17 cellular contexts compared by ENCODE assay signal in the genomic region with DNA sequence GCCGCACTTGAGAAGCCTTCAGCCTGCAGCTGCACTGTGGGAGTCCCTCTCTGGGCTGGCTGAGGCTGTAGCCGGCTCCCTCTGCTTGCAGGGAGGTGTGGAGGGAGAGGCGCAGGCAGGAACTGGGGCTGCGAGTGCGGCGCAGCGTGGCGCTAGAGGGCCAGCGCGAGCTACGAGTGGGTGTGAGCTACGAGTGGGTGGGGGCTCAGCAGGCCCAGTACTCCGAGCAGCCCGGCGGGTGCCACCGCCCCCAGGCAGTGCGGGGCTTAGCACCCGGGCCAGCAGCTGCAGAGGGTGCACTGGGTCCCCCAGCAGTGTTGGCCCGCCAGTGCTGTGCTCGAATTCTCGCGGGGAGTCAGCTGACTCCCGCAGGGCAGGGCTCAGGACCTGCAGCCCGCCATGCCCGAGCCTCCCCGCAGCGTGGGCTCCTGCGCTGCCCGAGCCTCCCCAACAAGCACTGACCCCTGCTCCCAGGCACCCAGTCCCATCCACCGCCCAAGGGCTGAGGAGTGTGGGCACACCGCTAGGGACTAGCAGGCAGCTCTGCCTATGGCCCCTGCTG.
DNase-seq lines count a peak whose midpoint lies in the region; ATAC-seq lines count a peak whose summit lies in the region.
"Had no signal": no experiment of that assay in that cellular context is flagged by ENCODE, and none has a peak within 500 bp of the region (broad histone marks: within the 10 kb centered on the region; RNA-seq: fewer than 3 reads in every experiment).

No MANE protein-coding gene starts in this region.

- H3K4me3 ChIP-seq in H7 (ENCODE audit: insufficient read depth, low read depth, low read length) (no peak overlapping the region), mesenchymal stem cell (ENCODE audit: insufficient read depth in 1 of 2, low read depth in 1 of 2, low read length in 2 of 2) (no peak overlapping the region), aorta (ENCODE audit: low read length in 2 of 2) (no peak overlapping the region)
- H3K4me3 ChIP-seq: BLaER1 had no signal

- no peak overlapping the region for H2BK15ac ChIP-seq in mesenchymal stem cell (ENCODE audit: low read depth, poor library complexity, severe bottlenecking)

- H2BK120ac ChIP-seq in mesenchymal stem cell (ENCODE audit: low read depth, low read length) = no peak overlapping the region

- H3K23ac ChIP-seq in mesenchymal stem cell (ENCODE audit: low read length in 2 of 2) = no peak overlapping the region

- H3K4me3 Mint-ChIP-seq in stimulated activated memory B cell treated with anti-CD40 and anti-IgM and Interleukin-4, amounts not matched to agents 10 μg/mL and 1 μg/mL and 100 μg/mL, for 72 hours = no peak overlapping the region
- no peak overlapping the region for H3K4me3 Mint-ChIP-seq in activated T-cell treated with anti-CD3 and anti-CD28 coated beads, Interleukin-2, amount 50 U/mL, for 24 hours
- H3K4me3 Mint-ChIP-seq: CD14-positive monocyte; CD4-positive, alpha-beta memory T cell; H9 had no signal

- WGBS in mesenchymal stem cell = 93% methylated on average over 31 of the region's 31 CpGs
- WGBS in aorta, 2 donors = 95 to 96% methylated on average over 22 to 31 of the region's 31 CpGs

- no peaks in the 10 kb centered on the region for H3K36me3 Mint-ChIP-seq in stimulated activated memory B cell treated with anti-CD40 and anti-IgM and Interleukin-4, amounts not matched to agents 10 μg/mL and 1 μg/mL and 100 μg/mL, for 72 hours
- no peaks in the 10 kb centered on the region for H3K36me3 Mint-ChIP-seq in activated T-cell treated with anti-CD3 and anti-CD28 coated beads, Interleukin-2, amount 50 U/mL, for 24 hours (ENCODE audit: low read depth)
- H3K36me3 Mint-ChIP-seq: CD14-positive monocyte; CD4-positive, alpha-beta memory T cell had no signal

- no peak overlapping the region for H4K91ac ChIP-seq in mesenchymal stem cell (ENCODE audit: low read length)

- DNase-seq in H7 (peak; percentile 4), mesenchymal stem cell (no peak), aorta (no peak)
- DNase-seq in activated CD4-positive, alpha-beta T cell treated with anti-CD3 and anti-CD28 coated beads, Interleukin-2, amount 50 U/mL, for 1 hour = no peak
- no peak for DNase-seq in activated T-cell treated with anti-CD3 and anti-CD28 coated beads, Interleukin-2, amount 50 U/mL, for 24 hours
- DNase-seq in activated CD4-positive, alpha-beta T cell treated with anti-CD3 and anti-CD28 coated beads for 4 hours = no peak
- DNase-seq: 8988T; Calu3; CD4-positive, alpha-beta memory T cell; DMS79 treated with DMSO at 0.1 percent for 48 hours; GF-D8; GOT3; H9 had no signal

- H3K14ac ChIP-seq in mesenchymal stem cell (ENCODE audit: low read length in 2 of 2) = no peak overlapping the region

- intact Hi-C loops in aorta (cut with DNase I) = no loop called here

- H3K27me3 ChIP-seq in H7 (ENCODE audit: control insufficient read depth, insufficient read depth, low read length) (no peaks in the 10 kb centered on the region), mesenchymal stem cell (ENCODE audit: control insufficient read depth in 1 of 2, insufficient read depth in 1 of 2, low read length in 2 of 2) (no peaks in the 10 kb centered on the region), aorta (ENCODE audit: control insufficient read depth in 1 of 2, insufficient read depth in 2 of 2, low read length in 1 of 2) (no peaks in the 10 kb centered on the region)
- H3K27me3 ChIP-seq: BLaER1 had no signal

- no peak overlapping the region for H3K18ac ChIP-seq in mesenchymal stem cell (ENCODE audit: low read depth in 1 of 2, low read length in 2 of 2)

- peaks cover 8% of the 10 kb centered on the region for H3K9me3 Mint-ChIP-seq in stimulated activated memory B cell treated with anti-CD40 and anti-IgM and Interleukin-4, amounts not matched to agents 10 μg/mL and 1 μg/mL and 100 μg/mL, for 72 hours
- H3K9me3 Mint-ChIP-seq in activated T-cell treated with anti-CD3 and anti-CD28 coated beads, Interleukin-2, amount 50 U/mL, for 24 hours = peaks cover 14% of the 10 kb centered on the region

- no peak overlapping the region for H4K8ac ChIP-seq in mesenchymal stem cell (ENCODE audit: low read length)

- no peak overlapping the region for H3K4me2 ChIP-seq in mesenchymal stem cell (ENCODE audit: low read length, poor library complexity, severe bottlenecking)
- H3K4me2 ChIP-seq: BLaER1 had no signal

- H2BK12ac ChIP-seq in mesenchymal stem cell (ENCODE audit: low read length in 2 of 2) = no peak overlapping the region

- peak overlapping the region; percentile 63 for H2AFZ ChIP-seq in mesenchymal stem cell (ENCODE audit: low read depth, low read length)

- H3K4me1 ChIP-seq in mesenchymal stem cell (ENCODE audit: control insufficient read depth, insufficient read depth, low read depth, low read length) (no peaks in the 10 kb centered on the region), aorta (ENCODE audit: control insufficient read depth in 1 of 2, insufficient read depth in 2 of 2, low read length in 2 of 2) (no peaks in the 10 kb centered on the region)
- H3K4me1 ChIP-seq: BLaER1 had no signal

- H3K27me3 Mint-ChIP-seq in stimulated activated memory B cell treated with anti-CD40 and anti-IgM and Interleukin-4, amounts not matched to agents 10 μg/mL and 1 μg/mL and 100 μg/mL, for 72 hours = no peaks in the 10 kb centered on the region
- no peaks in the 10 kb centered on the region for H3K27me3 Mint-ChIP-seq in activated T-cell treated with anti-CD3 and anti-CD28 coated beads, Interleukin-2, amount 50 U/mL, for 24 hours
- H3K27me3 Mint-ChIP-seq: CD4-positive, alpha-beta memory T cell had no signal

- no peak overlapping the region for H3K9ac ChIP-seq in mesenchymal stem cell (ENCODE audit: low read length)
- H3K9ac ChIP-seq: BLaER1 had no signal

- no peak overlapping the region for H2AK5ac ChIP-seq in mesenchymal stem cell (ENCODE audit: low read length, severe bottlenecking)

- H3K27ac ChIP-seq in mesenchymal stem cell (ENCODE audit: low read length, poor library complexity, severe bottlenecking) (no peak overlapping the region), aorta (ENCODE audit: low read depth in 1 of 2, low read length in 2 of 2) (no peak overlapping the region)
- H3K27ac ChIP-seq: BLaER1 had no signal

- H3K36me3 ChIP-seq in H7 (replicated peaks; ENCODE audit: control insufficient read depth, insufficient read depth, low read length) = no peaks in the 10 kb centered on the region
- no peaks in the 10 kb centered on the region for H3K36me3 ChIP-seq in mesenchymal stem cell (ENCODE audit: control insufficient read depth in 1 of 2, insufficient read depth in 2 of 2, low read depth in 1 of 2, low read length in 2 of 2)
- no peaks in the 10 kb centered on the region for H3K36me3 ChIP-seq in aorta (ENCODE audit: control insufficient read depth in 1 of 2, insufficient read depth in 2 of 2, low read length in 1 of 2)
- H3K36me3 ChIP-seq: BLaER1 had no signal

- H2BK5ac ChIP-seq in mesenchymal stem cell (ENCODE audit: low read depth, low read length, poor library complexity, severe bottlenecking) = no peak overlapping the region

- ATAC-seq in stimulated activated memory B cell treated with anti-CD40 and anti-IgM and Interleukin-4, amounts not matched to agents 10 μg/mL and 1 μg/mL and 100 μg/mL, for 72 hours = peak; percentile 47
- peak; percentile 29 for ATAC-seq in aorta (ENCODE audit: low FRiP score)
- ATAC-seq: HepG2 had no signal

- H3K79me1 ChIP-seq in mesenchymal stem cell (replicated peaks; ENCODE audit: low read length, poor library complexity, severe bottlenecking) = no peaks in the 10 kb centered on the region

- no peak overlapping the region for H3K4ac ChIP-seq in mesenchymal stem cell (ENCODE audit: low read depth in 1 of 2, low read length in 2 of 2)

- H3K27ac Mint-ChIP-seq in stimulated activated memory B cell treated with anti-CD40 and anti-IgM and Interleukin-4, amounts not matched to agents 10 μg/mL and 1 μg/mL and 100 μg/mL, for 72 hours = no peak overlapping the region
- no peak overlapping the region for H3K27ac Mint-ChIP-seq in activated T-cell treated with anti-CD3 and anti-CD28 coated beads, Interleukin-2, amount 50 U/mL, for 24 hours
- H3K27ac Mint-ChIP-seq: CD14-positive monocyte; CD4-positive, alpha-beta memory T cell; H9 had no signal

- H3K4me1 Mint-ChIP-seq in stimulated activated memory B cell treated with anti-CD40 and anti-IgM and Interleukin-4, amounts not matched to agents 10 μg/mL and 1 μg/mL and 100 μg/mL, for 72 hours = no peaks in the 10 kb centered on the region
- H3K4me1 Mint-ChIP-seq in activated T-cell treated with anti-CD3 and anti-CD28 coated beads, Interleukin-2, amount 50 U/mL, for 24 hours (ENCODE audit: low read depth) = no peaks in the 10 kb centered on the region
- H3K4me1 Mint-ChIP-seq: CD14-positive monocyte; CD4-positive, alpha-beta memory T cell had no signal

- H3K9me3 ChIP-seq in mesenchymal stem cell (ENCODE audit: control insufficient read depth, low read length) = peaks cover 20% of the 10 kb centered on the region
- H3K9me3 ChIP-seq in aorta (ENCODE audit: control insufficient read depth, low read length) = no peaks in the 10 kb centered on the region
